In the genomic region with DNA sequence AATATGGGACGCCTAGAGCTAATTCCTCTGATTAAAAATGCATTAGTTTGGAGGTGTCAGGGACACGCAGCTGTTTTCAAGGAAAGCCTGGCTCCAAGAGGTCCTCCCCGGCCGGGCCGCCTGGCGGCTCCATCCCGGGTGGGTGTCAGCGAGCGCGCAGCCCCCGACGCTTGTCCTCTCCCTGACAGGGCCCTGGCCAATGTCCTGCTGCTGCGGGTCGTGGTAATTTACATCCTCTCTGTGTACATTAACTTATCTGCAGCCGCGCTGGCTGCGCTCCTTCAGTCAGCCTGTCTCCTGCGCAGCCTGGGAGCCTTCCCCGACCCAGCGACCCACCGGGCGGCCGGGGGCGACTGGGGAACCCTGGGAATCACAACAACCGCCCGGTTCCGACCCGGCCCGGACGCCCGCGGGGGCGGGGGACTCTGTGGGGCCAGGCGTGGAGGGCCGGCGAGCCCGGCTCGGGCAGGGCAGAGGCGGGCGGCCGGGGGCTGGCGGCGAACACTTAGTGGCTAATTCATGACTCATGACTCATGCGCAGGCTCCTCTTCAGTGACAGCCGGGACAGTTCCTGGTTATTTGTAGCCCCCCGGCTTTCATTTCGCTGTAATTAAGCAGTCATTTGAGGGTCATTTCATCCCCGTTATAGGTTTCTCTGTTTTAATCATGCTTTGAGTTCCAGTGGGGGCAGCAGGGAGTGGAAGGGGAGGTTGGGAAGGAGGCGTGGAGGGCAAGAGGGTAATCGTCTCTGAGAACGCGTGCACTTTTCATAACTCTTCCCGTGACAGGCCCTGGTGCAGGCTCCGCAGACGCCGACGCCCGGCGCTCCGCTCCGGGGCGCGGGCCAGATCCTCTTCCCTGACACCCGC, we compare ENCODE assay signal across 1 cellular context.
A peak's percentile ranks its signal among the peaks of the same experiment; 100 is the strongest.
TF ChIP-seq lines count a peak whose summit lies in the region.

No MANE protein-coding gene starts in this region.

TF ChIP-seq in HEK293, 187 proteins besides CTCF, POLR2A, EP300 and RAD21 (continued from another document):
- TF ChIP-seq ZNF184 (tag by site-specific recombination; IDR thresholded peaks at IDR 0.05), result no peak
- no peak for TF ChIP-seq ZNF19 (tag by site-specific recombination; IDR thresholded peaks at IDR 0.05; ENCODE audit: low read depth)
- no peak for TF ChIP-seq ZNF623 (tag by site-specific recombination; IDR thresholded peaks at IDR 0.05)
- TF ChIP-seq ZBTB8A (tag by site-specific recombination; IDR thresholded peaks at IDR 0.05), result peak; percentile 46
- TF ChIP-seq, protein P1, sequence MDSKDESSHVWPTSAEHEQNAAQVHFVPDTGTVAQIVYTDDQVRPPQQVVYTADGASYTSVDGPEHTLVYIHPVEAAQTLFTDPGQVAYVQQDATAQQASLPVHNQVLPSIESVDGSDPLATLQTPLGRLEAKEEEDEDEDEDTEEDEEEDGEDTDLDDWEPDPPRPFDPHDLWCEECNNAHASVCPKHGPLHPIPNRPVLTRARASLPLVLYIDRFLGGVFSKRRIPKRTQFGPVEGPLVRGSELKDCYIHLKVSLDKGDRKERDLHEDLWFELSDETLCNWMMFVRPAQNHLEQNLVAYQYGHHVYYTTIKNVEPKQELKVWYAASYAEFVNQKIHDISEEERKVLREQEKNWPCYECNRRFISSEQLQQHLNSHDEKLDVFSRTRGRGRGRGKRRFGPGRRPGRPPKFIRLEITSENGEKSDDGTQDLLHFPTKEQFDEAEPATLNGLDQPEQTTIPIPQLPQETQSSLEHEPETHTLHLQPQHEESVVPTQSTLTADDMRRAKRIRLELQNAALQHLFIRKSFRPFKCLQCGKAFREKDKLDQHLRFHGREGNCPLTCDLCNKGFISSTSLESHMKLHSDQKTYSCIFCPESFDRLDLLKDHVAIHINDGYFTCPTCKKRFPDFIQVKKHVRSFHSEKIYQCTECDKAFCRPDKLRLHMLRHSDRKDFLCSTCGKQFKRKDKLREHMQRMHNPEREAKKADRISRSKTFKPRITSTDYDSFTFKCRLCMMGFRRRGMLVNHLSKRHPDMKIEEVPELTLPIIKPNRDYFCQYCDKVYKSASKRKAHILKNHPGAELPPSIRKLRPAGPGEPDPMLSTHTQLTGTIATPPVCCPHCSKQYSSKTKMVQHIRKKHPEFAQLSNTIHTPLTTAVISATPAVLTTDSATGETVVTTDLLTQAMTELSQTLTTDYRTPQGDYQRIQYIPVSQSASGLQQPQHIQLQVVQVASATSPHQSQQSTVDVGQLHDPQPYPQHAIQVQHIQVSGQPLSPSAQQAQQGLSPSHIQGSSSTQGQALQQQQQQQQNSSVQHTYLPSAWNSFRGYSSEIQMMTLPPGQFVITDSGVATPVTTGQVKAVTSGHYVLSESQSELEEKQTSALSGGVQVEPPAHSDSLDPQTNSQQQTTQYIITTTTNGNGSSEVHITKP (tag by site-specific recombination; IDR thresholded peaks at IDR 0.05), result peak; percentile 96
- TF ChIP-seq ZNF394 (tag by site-specific recombination; IDR thresholded peaks at IDR 0.05; ENCODE audit: borderline replicate concordance), result no peak
- TF ChIP-seq GLIS2 (tag by site-specific recombination; IDR thresholded peaks at IDR 0.05), result peak; percentile 44
- TF ChIP-seq ZNF624 (tag by site-specific recombination; IDR thresholded peaks at IDR 0.05), result no peak
- no peak for TF ChIP-seq ZNF2 (tag by site-specific recombination; IDR thresholded peaks at IDR 0.05)
- no peak; the same call in 1 of the 2 replicates for TF ChIP-seq TCF7L2 (IDR thresholded peaks at IDR 0.05; ENCODE audit: borderline replicate concordance, low read depth, low read length)
- TF ChIP-seq OVOL3 (tag by site-specific recombination; IDR thresholded peaks at IDR 0.05), result no peak
- TF ChIP-seq ZBTB17 (tag by site-specific recombination; IDR thresholded peaks at IDR 0.05), result peak; percentile 57; the same call in 1 of the 2 replicates
- TF ChIP-seq REPIN1 (tag by site-specific recombination; IDR thresholded peaks at IDR 0.05; ENCODE audit: low read depth), result no peak
- TF ChIP-seq ZNF610 (tag by site-specific recombination; IDR thresholded peaks at IDR 0.05; ENCODE audit: borderline replicate concordance), result no peak
- no peak for TF ChIP-seq ZNF658 (tag by site-specific recombination; IDR thresholded peaks at IDR 0.05)
- TF ChIP-seq ZNF426 (tag by site-specific recombination; IDR thresholded peaks at IDR 0.05), result no peak
- peak; percentile 54; the same call in 1 of the 2 replicates for TF ChIP-seq ZNF391 (tag by site-specific recombination; IDR thresholded peaks at IDR 0.05; ENCODE audit: borderline replicate concordance, low read depth)
- TF ChIP-seq SP2 (tag by site-specific recombination; IDR thresholded peaks at IDR 0.05), result peak; percentile 22
- TF ChIP-seq YY1 (tag by site-specific recombination; IDR thresholded peaks at IDR 0.05), result no peak
- no peak for TF ChIP-seq SALL2 (tag by site-specific recombination; IDR thresholded peaks at IDR 0.05; ENCODE audit: borderline replicate concordance)
- TF ChIP-seq ZNF223 (tag by site-specific recombination; IDR thresholded peaks at IDR 0.05), result no peak
- TF ChIP-seq, protein P2, sequence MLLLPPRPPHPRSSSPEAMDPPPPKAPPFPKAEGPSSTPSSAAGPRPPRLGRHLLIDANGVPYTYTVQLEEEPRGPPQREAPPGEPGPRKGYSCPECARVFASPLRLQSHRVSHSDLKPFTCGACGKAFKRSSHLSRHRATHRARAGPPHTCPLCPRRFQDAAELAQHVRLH (tag by site-specific recombination; IDR thresholded peaks at IDR 0.05), result no peak
- TF ChIP-seq ZNF701 (tag by site-specific recombination; IDR thresholded peaks at IDR 0.05), result no peak
- TF ChIP-seq ZNF510 (tag by site-specific recombination; IDR thresholded peaks at IDR 0.05; ENCODE audit: insufficient replicate concordance), result no peak
- no peak for TF ChIP-seq ZNF292 (tag by site-specific recombination; IDR thresholded peaks at IDR 0.05; ENCODE audit: borderline replicate concordance, low read depth)
- no peak for TF ChIP-seq KLF7 (tag by site-specific recombination; IDR thresholded peaks at IDR 0.05; ENCODE audit: borderline replicate concordance)
- no peak for TF ChIP-seq ZNF654 (tag by site-specific recombination; IDR thresholded peaks at IDR 0.05; ENCODE audit: low read depth)
- no peak for TF ChIP-seq SCRT1 (tag by site-specific recombination; IDR thresholded peaks at IDR 0.05; ENCODE audit: borderline replicate concordance)
